In genomic region chr15:77482570-77482969, GRCh38 we compare ENCODE assay signal across 12 cellular contexts.
A peak's percentile ranks its signal among the peaks of the same experiment; 100 is the strongest.
DNase-seq lines count a peak whose midpoint lies in the region; ATAC-seq and TF ChIP-seq lines count a peak whose summit lies in the region.
"Had no signal": no experiment of that assay in that cellular context is flagged by ENCODE, and none has a peak within 500 bp of the region (broad histone marks: within the 10 kb centered on the region; RNA-seq: fewer than 3 reads in every experiment).

No MANE protein-coding gene starts in this region.

- H3K36me3 ChIP-seq in HAP-1 (replicated peaks): peaks cover 52% of the 10 kb centered on the region

- H3K9me3 ChIP-seq in HAP-1: no peaks in the 10 kb centered on the region

- CTCF ChIA-PET in AG04449 (lab: Yijun Ruan, JAX): interaction anchor here (0.8 to 2.9 kb wide), 6 partner anchors 9 to 61 kb away, joined by 3 to 18 read pairs (median 4); no protein-coding TSS in a partner anchor

- TF ChIP-seq CTCF in AG04449 (IDR thresholded peaks at IDR 0.05; ENCODE audit: insufficient read depth, low read length, missing control alignments): no peak

- POLR2A ChIA-PET in AG04449 (lab: Yijun Ruan, JAX): interaction anchor here (0.5 to 1.1 kb wide), 2 partner anchors 64 to 80 kb away, joined by 3 read pairs; no protein-coding TSS in a partner anchor

- peaks cover 22% of the 10 kb centered on the region for H3K4me1 ChIP-seq in HAP-1

- ATAC-seq in left ventricle myocardium superior: peak; percentile 39
- ATAC-seq in GM19395 (IDR thresholded peaks at IDR 0.05; ENCODE audit: unreplicated experiment): no peak

- H3K27me3 ChIP-seq in HAP-1 (ENCODE audit: low read depth): no peaks in the 10 kb centered on the region

- intact Hi-C loops in left ventricle myocardium superior (cut with micrococcal nuclease): no loop called here

- DNase-seq in AG04449 (ENCODE audit: low read depth, low spot score) (peak; percentile 51), HAP-1 (ENCODE audit: low spot score in 2 of 2) (peak; percentile 51), amniotic epithelial cell (ENCODE audit: low read depth) (peak; percentile 82), left ventricle myocardium superior (no peak), NCI-H748 (lab: John Stamatoyannopoulos, UW; ENCODE audit: unreplicated experiment) (no peak), NCI-H524 treated with DMSO at 0.1 percent for 48 hours (lab: John Stamatoyannopoulos, UW) (no peak)
- DNase-seq in activated CD4-positive, CD25-positive, alpha-beta regulatory T cell treated with anti-CD3 and anti-CD28 coated beads, Interleukin-2, amount 50 U/mL, for 72 hours: no peak
- DNase-seq: activated B cell treated with CpG ODN at 0.5 μM for 24 hours; activated naive CD4-positive, alpha-beta T cell treated with Interleukin-2 at 50 U/mL for 16 hours; NCI-H1048; right cardiac atrium had no signal

- H3K4me3 ChIP-seq in AG04449 (ENCODE audit: low read depth, low read length) (no peak overlapping the region), HAP-1 (no peak overlapping the region)

- in situ Hi-C loops in HAP-1 (cut with MboI; ENCODE audit: low sequenced_read_pairs): no loop called here

Comparison
In these comparisons a context has a peak if more than half of its experiments do, and no peak if none do; other contexts are left out.
1. DNase-seq: peak in AG04449 (single experiment), HAP-1 (2 of 2) and amniotic epithelial cell (single experiment); none in left ventricle myocardium superior (single experiment), activated CD4-positive, CD25-positive, alpha-beta regulatory T cell treated with anti-CD3 and anti-CD28 coated beads, Interleukin-2, amount 50 U/mL, for 72 hours (single experiment), NCI-H748 (single experiment) and NCI-H524 treated with DMSO at 0.1 percent for 48 hours (single experiment).